ENCODE assay signal across 25 cellular contexts in the genomic region with DNA sequence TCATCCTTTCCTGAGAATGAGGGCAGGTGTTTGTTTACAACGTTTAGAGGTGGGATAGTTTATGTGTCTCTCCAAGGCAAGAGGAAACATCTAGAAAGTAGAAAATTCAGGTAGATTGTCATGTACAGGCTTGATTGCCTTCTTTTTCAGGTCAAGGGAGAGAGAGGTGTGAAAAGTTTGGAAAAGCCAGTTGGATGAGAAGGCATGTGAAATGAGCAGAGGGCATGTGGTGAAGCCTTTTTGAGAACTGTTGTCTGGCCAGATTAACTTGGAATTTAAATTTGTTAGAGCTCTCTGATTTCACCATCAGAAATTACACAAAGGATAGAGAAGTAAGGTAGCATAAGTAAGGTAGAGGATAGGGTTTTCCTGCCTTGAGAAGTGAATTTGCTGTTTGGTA.
"Had no signal": no experiment of that assay in that cellular context is flagged by ENCODE, and none has a peak within 500 bp of the region (broad histone marks: within the 10 kb centered on the region; RNA-seq: fewer than 3 reads in every experiment).

No MANE protein-coding gene starts in this region.

- H3K9me3 Mint-ChIP-seq: dendritic cell treated with granulocyte-macrophage colony-stimulating factor and Interleukin-4, amounts not matched to agents 40 ng/mL and 50 ng/mL, for 4 days; effector memory CD8-positive, alpha-beta T cell had no signal

- DNase-seq: colonic mucosa; cortex of kidney; effector CD8-positive, alpha-beta T cell; effector memory CD8-positive, alpha-beta T cell; endodermal cell; erythroblast; esophagus squamous epithelium; foreskin fibroblast; foreskin melanocyte; gastrocnemius medialis; glutamatergic neuron; head of caudate nucleus; heart right ventricle; hippocampal formation; left cardiac atrium; left lung; left ventricle myocardium superior; lower lobe of right lung; mesenchymal stem cell; mucosa of descending colon; naive thymus-derived CD4-positive, alpha-beta T cell had no signal

- H3K36me3 ChIP-seq: colonic mucosa, esophagus squamous epithelium, gastrocnemius medialis, heart right ventricle, left lung, lower lobe of right lung had no signal

- ATAC-seq: effector memory CD8-positive, alpha-beta T cell; esophagus mucosa; gastrocnemius medialis; heart right ventricle; left cardiac atrium; left lung; left ventricle myocardium superior; lower lobe of right lung; mucosa of descending colon; naive thymus-derived CD4-positive, alpha-beta T cell had no signal

- H3K27ac ChIP-seq: colonic mucosa, epithelial cell of prostate, esophagus squamous epithelium, gastrocnemius medialis, heart right ventricle, left lung, lower lobe of right lung had no signal

- H3K4me3 Mint-ChIP-seq: dendritic cell treated with granulocyte-macrophage colony-stimulating factor and Interleukin-4, amounts not matched to agents 40 ng/mL and 50 ng/mL, for 4 days; effector memory CD8-positive, alpha-beta T cell; endodermal cell; mesothelial cell of epicardium; naive thymus-derived CD4-positive, alpha-beta T cell had no signal

- H3K4me1 ChIP-seq: colonic mucosa, esophagus squamous epithelium, gastrocnemius medialis, left lung, lower lobe of right lung had no signal

- H3K27me3 Mint-ChIP-seq: dendritic cell treated with granulocyte-macrophage colony-stimulating factor and Interleukin-4, amounts not matched to agents 40 ng/mL and 50 ng/mL, for 4 days; effector memory CD8-positive, alpha-beta T cell; naive thymus-derived CD4-positive, alpha-beta T cell had no signal

- H3K27me3 ChIP-seq: colonic mucosa, esophagus squamous epithelium, gastrocnemius medialis, heart right ventricle, left lung had no signal

- H3K4me3 ChIP-seq: colonic mucosa, esophagus squamous epithelium, gastrocnemius medialis, heart right ventricle, left lung, lower lobe of right lung, mucosa of descending colon had no signal

- H3K27ac Mint-ChIP-seq: dendritic cell treated with granulocyte-macrophage colony-stimulating factor and Interleukin-4, amounts not matched to agents 40 ng/mL and 50 ng/mL, for 4 days; effector memory CD8-positive, alpha-beta T cell; endodermal cell; mesothelial cell of epicardium; naive thymus-derived CD4-positive, alpha-beta T cell had no signal

- H3K9me3 ChIP-seq: colonic mucosa, esophagus squamous epithelium, gastrocnemius medialis, heart right ventricle, left lung, lower lobe of right lung, mucosa of descending colon had no signal
